Comparison of ENCODE assay signal across 9 cellular contexts in the genomic region with DNA sequence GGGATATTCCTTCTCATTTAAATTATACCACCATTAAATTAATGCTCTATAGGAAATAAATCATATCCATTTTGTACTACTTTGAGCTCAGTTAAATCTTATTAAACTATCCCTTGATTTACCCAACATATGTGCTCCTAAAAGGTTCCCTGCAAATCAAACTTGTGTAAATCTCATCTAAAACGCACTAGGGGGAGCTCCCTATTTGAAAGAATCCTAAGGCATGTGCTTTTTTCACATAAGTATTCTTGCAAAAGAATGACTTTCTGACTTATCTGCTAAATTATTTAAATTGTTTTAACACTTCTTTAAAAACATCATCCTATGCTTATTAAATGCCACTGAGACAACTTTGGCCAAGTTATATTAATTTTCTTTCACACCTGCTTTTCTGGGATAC. TPM values are rescaled to one million over a fixed set of nuclear protein-coding genes. Genes with fewer than 3 reads are reported as not detected.
DNase-seq lines count a peak whose midpoint lies in the region; ATAC-seq and TF ChIP-seq lines count a peak whose summit lies in the region.
"Had no signal": no experiment of that assay in that cellular context is flagged by ENCODE, and none has a peak within 500 bp of the region (broad histone marks: within the 10 kb centered on the region; RNA-seq: fewer than 3 reads in every experiment).

No MANE protein-coding gene starts in this region.

- peaks cover 18% of the 10 kb centered on the region for H3K36me3 Mint-ChIP-seq in effector memory CD8-positive, alpha-beta T cell (ENCODE audit: insufficient read depth)
- peaks cover 4 to 12% of the 10 kb centered on the region in 2 donors for H3K36me3 Mint-ChIP-seq in activated naive CD4-positive, alpha-beta T cell treated with anti-CD3 and anti-CD28 coated beads, Interleukin-2, amount 50 U/mL, for 72 hours

- H3K27ac ChIP-seq in heart right ventricle (no peak overlapping the region), right cardiac atrium (ENCODE audit: low read length) (no peak overlapping the region)

- 50 to 58% methylated on average over 1 of the region's 1 CpG for WGBS in heart right ventricle, 2 donors
- WGBS in right cardiac atrium: 42% methylated on average over 1 of the region's 1 CpG

- no peaks in the 10 kb centered on the region for H3K9me3 ChIP-seq in heart right ventricle
- H3K9me3 ChIP-seq in right cardiac atrium (ENCODE audit: control insufficient read depth, low read length): no peaks in the 10 kb centered on the region

- H3K9me3 Mint-ChIP-seq in effector memory CD8-positive, alpha-beta T cell: no peaks in the 10 kb centered on the region
- no peaks in the 10 kb centered on the region for H3K9me3 Mint-ChIP-seq in activated naive CD4-positive, alpha-beta T cell treated with anti-CD3 and anti-CD28 coated beads, Interleukin-2, amount 50 U/mL, for 72 hours

- H3K4me3 Mint-ChIP-seq in effector memory CD8-positive, alpha-beta T cell: no peak overlapping the region

- DNase-seq in heart right ventricle (no peak), right cardiac atrium (no peak), SK-MEL-5 (ENCODE audit: low read depth, low spot score) (peak; percentile 51), foreskin fibroblast (peak; percentile 20 to 62), DMS53 (lab: John Stamatoyannopoulos, UW) (no peak)
- no peak for DNase-seq in effector memory CD8-positive, alpha-beta T cell
- DNase-seq in activated naive CD4-positive, alpha-beta T cell treated with anti-CD3 and anti-CD28 coated beads, Interleukin-2, amount 50 U/mL, for 72 hours (ENCODE audit: low spot score in 2 of 2): no peak
- DNase-seq: aorta had no signal

- ATAC-seq in heart right ventricle (peak in 1 of 8 donors; percentile 28), right cardiac atrium (no peak), GM19035 (IDR thresholded peaks at IDR 0.05; ENCODE audit: unreplicated experiment) (no peak)
- no peak for ATAC-seq in effector memory CD8-positive, alpha-beta T cell (replicated peaks)
- ATAC-seq in activated naive CD4-positive, alpha-beta T cell treated with anti-CD3 and anti-CD28 coated beads, Interleukin-2, amount 50 U/mL, for 72 hours: no peak

- H3K36me3 ChIP-seq in heart right ventricle: peaks cover 0 to 41% (median under 1%) of the 10 kb centered on the region in 9 donors

- intact Hi-C loops in heart right ventricle (cut with DNase I): loop anchor here in 4 of 10 donors (5.0 to 10.0 kb wide), 3 partner anchors 287 to 350 kb away; no protein-coding TSS in a partner anchor
- intact Hi-C loops in right cardiac atrium (cut with DNase I): no loop called here

- no peak overlapping the region for H3K27ac Mint-ChIP-seq in effector memory CD8-positive, alpha-beta T cell
- no peak overlapping the region for H3K27ac Mint-ChIP-seq in activated naive CD4-positive, alpha-beta T cell treated with anti-CD3 and anti-CD28 coated beads, Interleukin-2, amount 50 U/mL, for 72 hours

- peaks cover 8 to 17% of the 10 kb centered on the region in 2 donors for H3K4me1 Mint-ChIP-seq in effector memory CD8-positive, alpha-beta T cell (ENCODE audit: low read depth in 2 of 2)

- no peaks in the 10 kb centered on the region for H3K27me3 ChIP-seq in heart right ventricle
- no peaks in the 10 kb centered on the region for H3K27me3 ChIP-seq in right cardiac atrium (ENCODE audit: control insufficient read depth, insufficient read depth)

- peak in 6 of 9 donors; percentile 1 to 57 (median 42) for TF ChIP-seq CTCF in heart right ventricle (IDR thresholded peaks at IDR 0.05)
- peak; percentile 28 for TF ChIP-seq CTCF in foreskin fibroblast (IDR thresholded peaks at IDR 0.05; ENCODE audit: low read depth, low read length)

- in situ Hi-C loops in SK-MEL-5 (cut with HindIII; ENCODE audit: low pct_unique_long_range_greater_than_20kb, low sequenced_read_pairs): no loop called here

- H3K4me3 ChIP-seq in heart right ventricle: no peak overlapping the region
- H3K4me3 ChIP-seq in right cardiac atrium (ENCODE audit: low read length): no peak overlapping the region
- H3K4me3 ChIP-seq in foreskin fibroblast (ENCODE audit: low read depth in 1 of 2, low read length in 2 of 2): no peak overlapping the region

- H3K4me1 ChIP-seq in heart right ventricle (peaks cover 0 to 21% (median 5%) of the 10 kb centered on the region in 9 donors), right cardiac atrium (ENCODE audit: control insufficient read depth, insufficient read depth, low read length) (no peaks in the 10 kb centered on the region)

- H3K27me3 Mint-ChIP-seq in effector memory CD8-positive, alpha-beta T cell: no peaks in the 10 kb centered on the region

RNA-seq across cellular contexts. Expression of gene INTS6, which starts 7.9 kb away (rescaled TPM):
- total RNA-seq in heart right ventricle (10 to 100 TPM; 20.2 to 31.1 (median 24.8) TPM), right cardiac atrium (10 to 100 TPM; 21.0 to 29.3 (median 25.4) TPM)
- polyA plus RNA-seq in heart right ventricle (10 to 100 TPM in 1 of 2 donors, 1 to 10 TPM in 1; 7.1 to 11.0 TPM), right cardiac atrium (12.9 TPM)
- total RNA-seq in SK-MEL-5 (2014; rRNA removed; shearing (Covaris generic)): 41.8 and 43.6 TPM in 2 replicates
- polyA plus RNA-seq in SK-MEL-5 (2015; cell fraction: cytosol; rRNA removed): 14.2 and 27.0 TPM in 2 replicates
- 42.6 and 53.7 TPM in 2 replicates for polyA plus RNA-seq in SK-MEL-5 (2015; cell fraction: nucleus; rRNA removed)
- 10 to 100 TPM; 49.7 to 53.4 TPM for total RNA-seq in activated naive CD4-positive, alpha-beta T cell treated with anti-CD3 and anti-CD28 coated beads, Interleukin-2, amount 50 U/mL, for 72 hours

Comparison
In these comparisons a context has a peak if more than half of its experiments do, and no peak if none do; other contexts are left out.
1. DNase-seq: peak in SK-MEL-5 (single experiment) and foreskin fibroblast (2 of 2); none in heart right ventricle (0 of 2), right cardiac atrium (0 of 3), DMS53 (single experiment), effector memory CD8-positive, alpha-beta T cell (0 of 3) and activated naive CD4-positive, alpha-beta T cell treated with anti-CD3 and anti-CD28 coated beads, Interleukin-2, amount 50 U/mL, for 72 hours (0 of 2).